Comparison of ENCODE assay signal across 9 cellular contexts in genomic region chr22:46052331-46052771, GRCh38.
DNase-seq lines count a peak whose midpoint lies in the region; ATAC-seq lines count a peak whose summit lies in the region.
"Had no signal": no experiment of that assay in that cellular context is flagged by ENCODE, and none has a peak within 500 bp of the region (broad histone marks: within the 10 kb centered on the region; RNA-seq: fewer than 3 reads in every experiment).

No MANE protein-coding gene starts in this region.

- H3K27ac ChIP-seq in temporal lobe (ENCODE audit: low read depth, low read length) = peak overlapping the region; percentile 99

- peak overlapping the region; percentile 93 for H3K27ac Mint-ChIP-seq in T-helper 1 cell treated with Interleukin-12 subunit alpha and Interleukin-12 subunit beta and Interleukin-4 antibody, amounts not matched to agents 30 μg/mL and 1 μg/mL, for 36 hours

- peaks cover 17% of the 10 kb centered on the region for H3K4me1 Mint-ChIP-seq in T-helper 1 cell treated with Interleukin-12 subunit alpha and Interleukin-12 subunit beta and Interleukin-4 antibody, amounts not matched to agents 30 μg/mL and 1 μg/mL, for 36 hours (ENCODE audit: low read depth)

- peak overlapping the region; percentile 89 for H3K4me3 Mint-ChIP-seq in T-helper 1 cell treated with Interleukin-12 subunit alpha and Interleukin-12 subunit beta and Interleukin-4 antibody, amounts not matched to agents 30 μg/mL and 1 μg/mL, for 36 hours

- no peaks in the 10 kb centered on the region for H3K9me3 Mint-ChIP-seq in T-helper 1 cell treated with Interleukin-12 subunit alpha and Interleukin-12 subunit beta and Interleukin-4 antibody, amounts not matched to agents 30 μg/mL and 1 μg/mL, for 36 hours

- intact Hi-C loops in left colon (cut with DNase I, micrococcal nuclease) = no loop called here

- no peaks in the 10 kb centered on the region for H3K36me3 Mint-ChIP-seq in T-helper 1 cell treated with Interleukin-12 subunit alpha and Interleukin-12 subunit beta and Interleukin-4 antibody, amounts not matched to agents 30 μg/mL and 1 μg/mL, for 36 hours (ENCODE audit: low read depth)

- no peak for DNase-seq in T-helper 1 cell
- DNase-seq in astrocyte of the hippocampus (ENCODE audit: low read depth, low spot score) = peak; percentile 68
- DNase-seq in left colon = peak; percentile 32 to 34
- DNase-seq in germinal center (ENCODE audit: low spot score) = no peak
- DNase-seq: NCI-H510A had no signal

- ATAC-seq in left colon (no peak), HG03442 (IDR thresholded peaks at IDR 0.05; ENCODE audit: unreplicated experiment) (no peak), GM18498 (IDR thresholded peaks at IDR 0.05; ENCODE audit: unreplicated experiment) (no peak)

- no peaks in the 10 kb centered on the region for H3K27me3 Mint-ChIP-seq in T-helper 1 cell treated with Interleukin-12 subunit alpha and Interleukin-12 subunit beta and Interleukin-4 antibody, amounts not matched to agents 30 μg/mL and 1 μg/mL, for 36 hours (ENCODE audit: low read depth)

Comparison
In these comparisons a context has a peak if more than half of its experiments do, and no peak if none do; other contexts are left out.
1. DNase-seq: peak in astrocyte of the hippocampus (single experiment) and left colon (2 of 2); none in T-helper 1 cell (0 of 5) and germinal center (single experiment).